20 cellular contexts compared by ENCODE assay signal in the genomic region with DNA sequence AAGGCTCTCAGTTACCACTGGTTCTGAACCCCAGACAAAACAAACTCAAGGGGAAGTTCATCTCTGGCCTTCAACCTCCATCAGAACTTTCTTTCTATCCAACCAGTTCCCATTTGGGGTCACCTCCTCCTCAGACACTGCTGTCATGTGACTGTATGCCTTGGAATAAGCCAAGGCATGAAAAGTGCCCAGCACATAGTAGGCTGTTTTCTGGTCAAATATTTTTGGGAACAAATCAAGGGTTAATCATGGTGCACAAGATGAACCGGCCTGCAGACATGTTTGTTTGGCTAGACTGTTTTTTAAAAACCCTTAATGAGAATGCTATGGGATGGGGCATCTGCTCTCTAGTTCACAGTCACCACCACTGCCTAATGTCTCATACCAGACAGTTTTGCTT. TPM values are rescaled to one million over a fixed set of nuclear protein-coding genes. Genes with fewer than 3 reads are reported as not detected.
DNase-seq lines count a peak whose midpoint lies in the region; ATAC-seq, FAIRE-seq and TF ChIP-seq lines count a peak whose summit lies in the region.
"Had no signal": no experiment of that assay in that cellular context is flagged by ENCODE, and none has a peak within 500 bp of the region (broad histone marks: within the 10 kb centered on the region; RNA-seq: fewer than 3 reads in every experiment).

No MANE protein-coding gene starts in this region.

- H2BK120ac ChIP-seq in IMR-90 (ENCODE audit: low read depth, low read length): no peak overlapping the region
- H2BK120ac ChIP-seq in trophoblast cell (ENCODE audit: insufficient read depth, low read length, poor library complexity): no peak overlapping the region

- no peak for TF ChIP-seq RAD21 in IMR-90 (IDR thresholded peaks at IDR 0.05; ENCODE audit: low read length)

- H3K27me3 ChIP-seq in IMR-90 (ENCODE audit: control insufficient read depth, insufficient read depth, low read length): no peaks in the 10 kb centered on the region
- no peaks in the 10 kb centered on the region for H3K27me3 ChIP-seq in keratinocyte (ENCODE audit: control insufficient read depth, extremely low read depth, insufficient read depth, low read length)
- H3K27me3 ChIP-seq in trophoblast cell (ENCODE audit: insufficient read depth, low read length): no peaks in the 10 kb centered on the region
- H3K27me3 ChIP-seq: BLaER1 had no signal

- no TSS peak for BruUV-seq in IMR-90 (replicated peaks; lab: Mats Ljungman, UMichigan)

- no peak overlapping the region for H3K9ac ChIP-seq in IMR-90 (ENCODE audit: low read depth, low read length)
- no peak overlapping the region for H3K9ac ChIP-seq in keratinocyte (ENCODE audit: control insufficient read depth, extremely low read depth, insufficient read depth, low read length)
- no peak overlapping the region for H3K9ac ChIP-seq in trophoblast cell (ENCODE audit: low read length)
- H3K9ac ChIP-seq: BLaER1 had no signal

- H3K9me1 ChIP-seq in IMR-90 (ENCODE audit: insufficient read depth, low read length): peaks cover 24% of the 10 kb centered on the region
- no peaks in the 10 kb centered on the region for H3K9me1 ChIP-seq in keratinocyte (ENCODE audit: control insufficient read depth, extremely low read depth, insufficient read depth, low read length)

- H3K4ac ChIP-seq in IMR-90 (ENCODE audit: low read depth, low read length): no peak overlapping the region
- H3K4ac ChIP-seq in trophoblast cell (ENCODE audit: low read depth, low read length): no peak overlapping the region

- peaks cover 14% of the 10 kb centered on the region for H3K4me1 Mint-ChIP-seq in activated T-cell treated with anti-CD3 and anti-CD28 coated beads, Interleukin-2, amount 50 U/mL, for 24 hours (ENCODE audit: low read depth)
- H3K4me1 Mint-ChIP-seq: CD14-positive monocyte had no signal

- H4K91ac ChIP-seq in IMR-90 (ENCODE audit: insufficient read depth, low read depth, low read length) (no peak overlapping the region), trophoblast cell (ENCODE audit: low read depth, low read length) (no peak overlapping the region)

- H3K23ac ChIP-seq in IMR-90 (ENCODE audit: low read depth, low read length): no peak overlapping the region
- no peak overlapping the region for H3K23ac ChIP-seq in trophoblast cell (ENCODE audit: low read length)

- H3K4me1 ChIP-seq in IMR-90 (ENCODE audit: control insufficient read depth, insufficient read depth, low read length) (peaks cover 2% of the 10 kb centered on the region), keratinocyte (ENCODE audit: control insufficient read depth, extremely low read depth, insufficient read depth, low read length) (no peaks in the 10 kb centered on the region), trophoblast cell (ENCODE audit: control insufficient read depth in 1 of 2, insufficient read depth in 2 of 2, low read length in 2 of 2) (no peaks in the 10 kb centered on the region)
- H3K4me1 ChIP-seq: BLaER1 had no signal

- ATAC-seq in IMR-90 (ENCODE audit: low read depth) (peak; percentile 35; the same call in 1 of the 2 replicates), HG03520 (IDR thresholded peaks at IDR 0.05; ENCODE audit: unreplicated experiment) (no peak)
- ATAC-seq: GM12878, GM23338 had no signal

- TF ChIP-seq POLR2A in IMR-90 (IDR thresholded peaks at IDR 0.05; ENCODE audit: low read depth, low read length): no peak

- H3K4me3 ChIP-seq in IMR-90 (ENCODE audit: insufficient read depth, low read depth, low read length) (no peak overlapping the region), keratinocyte (ENCODE audit: control insufficient read depth in 2 of 3, extremely low read depth in 1 of 3, insufficient read depth in 2 of 3, low read depth in 1 of 3, low read length in 3 of 3) (no peak overlapping the region), trophoblast cell (ENCODE audit: low read depth, low read length) (no peak overlapping the region)
- H3K4me3 ChIP-seq: BLaER1, GM12878, GM23338 had no signal

- H3K27me3 Mint-ChIP-seq in activated T-cell treated with anti-CD3 and anti-CD28 coated beads, Interleukin-2, amount 50 U/mL, for 24 hours: no peaks in the 10 kb centered on the region
- H3K27me3 Mint-ChIP-seq: CD4-positive, alpha-beta memory T cell had no signal

- H2AK5ac ChIP-seq in IMR-90 (ENCODE audit: low read depth, low read length) (peak overlapping the region; percentile 31; the same call in 1 of the 2 replicates), trophoblast cell (ENCODE audit: low read length) (no peak overlapping the region)

- H3K36me3 ChIP-seq in IMR-90 (ENCODE audit: control insufficient read depth, insufficient read depth, low read length): peaks cover 37% of the 10 kb centered on the region
- H3K36me3 ChIP-seq in keratinocyte (ENCODE audit: control insufficient read depth in 2 of 2, extremely low read depth in 1 of 2, insufficient read depth in 2 of 2, low read length in 2 of 2): peaks cover 0 to 3% of the 10 kb centered on the region in 2 experiments
- H3K36me3 ChIP-seq in trophoblast cell (ENCODE audit: control insufficient read depth in 1 of 2, insufficient read depth in 2 of 2, low read length in 2 of 2): peaks cover 3 to 5% of the 10 kb centered on the region in 2 experiments

- no peaks in the 10 kb centered on the region for H3K9me3 Mint-ChIP-seq in activated T-cell treated with anti-CD3 and anti-CD28 coated beads, Interleukin-2, amount 50 U/mL, for 24 hours
- H3K9me3 Mint-ChIP-seq: CD4-positive, alpha-beta memory T cell; GM23338 had no signal

- H4K12ac ChIP-seq in trophoblast cell (ENCODE audit: low read depth, low read length): no peak overlapping the region

- dilution Hi-C loops in IMR-90 (cut with HindIII; ENCODE audit: low sequenced_read_pairs, unreplicated experiment) (no loop called here), keratinocyte (cut with MboI; ENCODE audit: extremely low pct_ligation_motif_present, low sequenced_read_pairs) (no loop called here)

- no peaks in the 10 kb centered on the region for H3K79me2 ChIP-seq in keratinocyte (ENCODE audit: control insufficient read depth, insufficient read depth, low read length)
- H3K79me2 ChIP-seq in trophoblast cell (ENCODE audit: control insufficient read depth, insufficient read depth, low read length, poor library complexity): no peaks in the 10 kb centered on the region

- H2AK9ac ChIP-seq in IMR-90 (replicated peaks; ENCODE audit: low read depth, low read length, poor library complexity): no peak overlapping the region

- H2BK20ac ChIP-seq in IMR-90 (ENCODE audit: low read depth, low read length): no peak overlapping the region

- H2BK12ac ChIP-seq in trophoblast cell (ENCODE audit: low read length): no peak overlapping the region

- H3K27ac ChIP-seq in IMR-90 (ENCODE audit: insufficient read depth, low read length) (no peak overlapping the region), keratinocyte (ENCODE audit: control insufficient read depth, insufficient read depth, low read length) (no peak overlapping the region), trophoblast cell (ENCODE audit: low read depth, low read length) (no peak overlapping the region)
- H3K27ac ChIP-seq: BLaER1 had no signal

- peak overlapping the region; percentile 14 for H3K27ac Mint-ChIP-seq in activated T-cell treated with anti-CD3 and anti-CD28 coated beads, Interleukin-2, amount 50 U/mL, for 24 hours
- H3K27ac Mint-ChIP-seq: GM23338 had no signal

- CTCF ChIA-PET in IMR-90 (lab: Yijun Ruan, JAX): no interaction called here

- H2BK5ac ChIP-seq in IMR-90 (ENCODE audit: low read depth, low read length, poor library complexity, severe bottlenecking) (no peak overlapping the region), trophoblast cell (ENCODE audit: low read depth, low read length, poor library complexity) (no peak overlapping the region)

- in situ Hi-C loops in IMR-90 (cut with MboI; ENCODE audit: low sequenced_read_pairs) (no loop called here), GM13976 (cut with MboI; ENCODE audit: low sequenced_read_pairs, unreplicated experiment) (loop anchor here (10.0 kb wide), 1 partner anchor 288 kb away; no protein-coding TSS in a partner anchor)

- no peak overlapping the region for H2AFZ ChIP-seq in IMR-90 (replicated peaks; ENCODE audit: low read length, poor library complexity)
- H2AFZ ChIP-seq in keratinocyte (ENCODE audit: control insufficient read depth, low read length): no peak overlapping the region
- no peak overlapping the region for H2AFZ ChIP-seq in trophoblast cell (ENCODE audit: insufficient read depth, low read length, poor library complexity)
- H2AFZ ChIP-seq: GM23338 had no signal

- no peak for DNase-seq in activated T-cell treated with anti-CD3 and anti-CD28 coated beads, Interleukin-2, amount 50 U/mL, for 24 hours
- DNase-seq in activated T-cell treated with anti-CD3 and anti-CD28 coated beads, Interleukin-2, amount 50 U/mL, for 48 hours: no peak
- DNase-seq in EH (ENCODE audit: low read depth) (peak; percentile 20), IMR-90 (peak; percentile 26), keratinocyte (ENCODE audit: low read depth, low spot score) (no peak), GM13976 (ENCODE audit: low spot score) (no peak), trophoblast cell (no peak)
- DNase-seq: 8988T; CD4-positive, alpha-beta memory T cell; DMS79 treated with DMSO at 0.1 percent for 48 hours; EL; HCEC 1CT; KBM-7 had no signal

- peaks cover 15 to 48% of the 10 kb centered on the region in 2 experiments for H3K79me1 ChIP-seq in IMR-90 (ENCODE audit: low read depth in 1 of 2, low read length in 2 of 2)
- H3K79me1 ChIP-seq in trophoblast cell (ENCODE audit: low read length): no peaks in the 10 kb centered on the region

- H3K14ac ChIP-seq in IMR-90 (replicated peaks; ENCODE audit: low read depth, low read length) (0 out of 2 replicates have a peak overlapping the region, but pooled peaks have one; percentile 12), trophoblast cell (ENCODE audit: low read length) (no peak overlapping the region)

- intact Hi-C loops in IMR-90 (cut with micrococcal nuclease): no loop called here

- TF ChIP-seq CTCF in IMR-90 (conservative IDR thresholded peaks at IDR 0.05; ENCODE audit: low read depth, low read length) (no peak), keratinocyte (optimal IDR thresholded peaks at IDR 0.05 in 1 of 3, IDR thresholded peaks at IDR 0.05 in 1 of 3, conservative IDR thresholded peaks at IDR 0.05 in 1 of 3; ENCODE audit: extremely low read depth in 1 of 3, insufficient read depth in 2 of 3, low read length in 3 of 3) (no peak), GM13976 (IDR thresholded peaks at IDR 0.05; ENCODE audit: borderline replicate concordance, control extremely low read depth, extremely low read depth, insufficient read depth, missing control alignments) (no peak)

- H3K36me3 Mint-ChIP-seq in activated T-cell treated with anti-CD3 and anti-CD28 coated beads, Interleukin-2, amount 50 U/mL, for 24 hours (ENCODE audit: low read depth): peaks cover 55% of the 10 kb centered on the region

- FAIRE-seq in keratinocyte (lab: Jason Lieb, UNC): peak; percentile 23
- FAIRE-seq: GM12878, GM18507, H54 had no signal

- H3K18ac ChIP-seq in IMR-90 (ENCODE audit: low read depth, low read length) (no peak overlapping the region), trophoblast cell (ENCODE audit: low read length) (no peak overlapping the region)

- H3K9me3 ChIP-seq in IMR-90 (ENCODE audit: control insufficient read depth, insufficient read depth, low read length) (no peaks in the 10 kb centered on the region), keratinocyte (ENCODE audit: control insufficient read depth, low read depth, low read length) (no peaks in the 10 kb centered on the region), trophoblast cell (ENCODE audit: insufficient read depth, low read depth, low read length) (no peaks in the 10 kb centered on the region)
- H3K9me3 ChIP-seq: BLaER1 had no signal

- no peak overlapping the region for H3K56ac ChIP-seq in IMR-90 (ENCODE audit: extremely low read depth, insufficient read depth, low read length)

- no peaks in the 10 kb centered on the region for H4K20me1 ChIP-seq in IMR-90 (ENCODE audit: insufficient read depth, low read length)
- no peaks in the 10 kb centered on the region for H4K20me1 ChIP-seq in keratinocyte (ENCODE audit: control insufficient read depth, extremely low read depth, insufficient read depth, low read length)
- H4K20me1 ChIP-seq: BLaER1 had no signal

- no peak overlapping the region for H4K5ac ChIP-seq in IMR-90 (ENCODE audit: low read depth, low read length)

- H4K8ac ChIP-seq in IMR-90 (ENCODE audit: low read depth in 2 of 2, low read length in 2 of 2): peak overlapping the region in 1 of 2 experiments; percentile 17; a peak in 1 of 4 replicates
- H4K8ac ChIP-seq in trophoblast cell (ENCODE audit: low read depth, low read length): no peak overlapping the region

- no peak overlapping the region for H3K4me3 Mint-ChIP-seq in activated T-cell treated with anti-CD3 and anti-CD28 coated beads, Interleukin-2, amount 50 U/mL, for 24 hours
- H3K4me3 Mint-ChIP-seq: CD14-positive monocyte; CD4-positive, alpha-beta memory T cell; GM23338 had no signal

- POLR2A ChIA-PET in IMR-90 (lab: Charles Lee; ENCODE audit: unreplicated experiment): interaction anchor here (0.6 kb wide), 1 partner anchor 185 kb away, joined by 3 read pairs; the partner anchor contains the start of gene TRERF1

- H3K4me2 ChIP-seq in IMR-90 (ENCODE audit: low read depth, low read length) (no peak overlapping the region), keratinocyte (ENCODE audit: control insufficient read depth, extremely low read depth, insufficient read depth, low read depth, low read length) (no peak overlapping the region), trophoblast cell (ENCODE audit: low read length) (no peak overlapping the region)
- H3K4me2 ChIP-seq: BLaER1, GM23338 had no signal

- H2BK15ac ChIP-seq in IMR-90 (ENCODE audit: low read depth, low read length): no peak overlapping the region

- no CpG with 5 or more reads among the region's 1 CpG for WGBS in IMR-90 (ENCODE audit: extremely low coverage in 2 of 2, insufficient read length in 1 of 2), 2 experiments
- no CpG with 5 or more reads among the region's 1 CpG for WGBS in trophoblast cell (ENCODE audit: extremely low coverage, insufficient coverage, insufficient read length)

RNA-seq across cellular contexts. Expression of gene MRPS10, which starts 48.9 kb away (rescaled TPM):
- 47.0 and 71.1 TPM in 2 replicates for total RNA-seq in IMR-90 (2012; rRNA removed)
- polyA plus RNA-seq in IMR-90 (2012; rRNA removed) (24.0 and 28.5 TPM in 2 replicates), keratinocyte (44.9 to 80.1 TPM (median 59.5 TPM) in 3 replicates)
- 8.0 and 10.3 TPM in 2 replicates for polyA plus RNA-seq in IMR-90 (2012; cell fraction: cytosol; rRNA removed)
- 1.8 and 8.3 TPM in 2 replicates for polyA plus RNA-seq in IMR-90 (2012; cell fraction: nucleus; rRNA removed; ENCODE audit: low replicate concordance)
- polyA plus RNA-seq in keratinocyte (2011; ENCODE audit: low read depth): 21.9 TPM
- 44.6 and 83.1 TPM in 2 replicates for polyA plus RNA-seq in keratinocyte (2011; cell fraction: cytosol; rRNA removed)
- polyA plus RNA-seq in keratinocyte (2011; cell fraction: nucleus; rRNA removed): 21.9 and 27.8 TPM in 2 replicates
- 29.9 and 53.5 TPM in 2 replicates for polyA plus RNA-seq in keratinocyte (2012; ENCODE audit: low replicate concordance)
- 5.9 to 32.7 TPM (median 13.5 TPM) in 3 replicates for polyA minus RNA-seq in keratinocyte
- polyA minus RNA-seq in keratinocyte (2011; cell fraction: cytosol; rRNA and poly(A)+ RNA removed): 16.1 TPM
- 7.9 and 15.9 TPM in 2 replicates for polyA minus RNA-seq in keratinocyte (2011; cell fraction: nucleus; rRNA and poly(A)+ RNA removed)
- polyA plus RNA-seq in trophoblast cell (2013): 21.6 and 21.9 TPM in 2 replicates

Comparison
In these comparisons a context has a peak if more than half of its experiments do, and no peak if none do; other contexts are left out.
1. DNase-seq: peak in EH (single experiment) and IMR-90 (single experiment); none in activated T-cell treated with anti-CD3 and anti-CD28 coated beads, Interleukin-2, amount 50 U/mL, for 24 hours (single experiment), activated T-cell treated with anti-CD3 and anti-CD28 coated beads, Interleukin-2, amount 50 U/mL, for 48 hours (0 of 2), keratinocyte (single experiment), GM13976 (single experiment) and trophoblast cell (0 of 2).